Comparison of ENCODE assay signal across 1 cellular context in the genomic region with DNA sequence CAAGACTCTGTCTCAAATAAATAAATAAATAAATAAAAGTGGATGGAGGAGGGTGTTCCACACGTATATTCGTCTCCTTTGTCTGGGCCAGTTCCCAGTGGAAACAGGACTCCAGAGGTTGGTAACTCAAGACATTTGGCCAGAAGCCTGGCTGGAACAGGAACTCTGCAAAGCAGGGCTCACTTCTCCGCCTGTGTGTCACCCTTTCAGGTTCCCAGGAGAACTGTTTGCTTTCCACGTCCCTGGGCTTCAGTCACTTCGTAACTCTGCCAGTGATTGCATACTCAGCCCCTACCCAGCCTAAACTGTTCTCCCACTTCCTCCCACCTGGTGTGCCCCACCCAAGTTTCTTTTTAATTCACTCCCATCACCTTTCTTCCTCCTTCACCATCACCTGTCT.
TF ChIP-seq lines count a peak whose summit lies in the region.

No MANE protein-coding gene starts in this region.

TF ChIP-seq in GM12878, 131 proteins besides CTCF, POLR2A, EP300 and RAD21:
- TF ChIP-seq WRNIP1 (IDR thresholded peaks at IDR 0.05; ENCODE audit: borderline replicate concordance, low read depth, low read length) = no peak
- TF ChIP-seq YBX1 (IDR thresholded peaks at IDR 0.05) = no peak
- TF ChIP-seq, protein P1, sequence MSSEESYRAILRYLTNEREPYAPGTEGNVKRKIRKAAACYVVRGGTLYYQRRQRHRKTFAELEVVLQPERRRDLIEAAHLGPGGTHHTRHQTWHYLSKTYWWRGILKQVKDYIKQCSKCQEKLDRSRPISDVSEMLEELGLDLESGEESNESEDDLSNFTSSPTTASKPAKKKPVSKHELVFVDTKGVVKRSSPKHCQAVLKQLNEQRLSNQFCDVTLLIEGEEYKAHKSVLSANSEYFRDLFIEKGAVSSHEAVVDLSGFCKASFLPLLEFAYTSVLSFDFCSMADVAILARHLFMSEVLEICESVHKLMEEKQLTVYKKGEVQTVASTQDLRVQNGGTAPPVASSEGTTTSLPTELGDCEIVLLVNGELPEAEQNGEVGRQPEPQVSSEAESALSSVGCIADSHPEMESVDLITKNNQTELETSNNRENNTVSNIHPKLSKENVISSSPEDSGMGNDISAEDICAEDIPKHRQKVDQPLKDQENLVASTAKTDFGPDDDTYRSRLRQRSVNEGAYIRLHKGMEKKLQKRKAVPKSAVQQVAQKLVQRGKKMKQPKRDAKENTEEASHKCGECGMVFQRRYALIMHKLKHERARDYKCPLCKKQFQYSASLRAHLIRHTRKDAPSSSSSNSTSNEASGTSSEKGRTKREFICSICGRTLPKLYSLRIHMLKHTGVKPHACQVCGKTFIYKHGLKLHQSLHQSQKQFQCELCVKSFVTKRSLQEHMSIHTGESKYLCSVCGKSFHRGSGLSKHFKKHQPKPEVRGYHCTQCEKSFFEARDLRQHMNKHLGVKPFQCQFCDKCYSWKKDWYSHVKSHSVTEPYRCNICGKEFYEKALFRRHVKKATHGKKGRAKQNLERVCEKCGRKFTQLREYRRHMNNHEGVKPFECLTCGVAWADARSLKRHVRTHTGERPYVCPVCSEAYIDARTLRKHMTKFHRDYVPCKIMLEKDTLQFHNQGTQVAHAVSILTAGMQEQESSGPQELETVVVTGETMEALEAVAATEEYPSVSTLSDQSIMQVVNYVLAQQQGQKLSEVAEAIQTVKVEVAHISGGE (CRISPR knock-in tag; IDR thresholded peaks at IDR 0.05) = no peak
- TF ChIP-seq, protein P2, sequence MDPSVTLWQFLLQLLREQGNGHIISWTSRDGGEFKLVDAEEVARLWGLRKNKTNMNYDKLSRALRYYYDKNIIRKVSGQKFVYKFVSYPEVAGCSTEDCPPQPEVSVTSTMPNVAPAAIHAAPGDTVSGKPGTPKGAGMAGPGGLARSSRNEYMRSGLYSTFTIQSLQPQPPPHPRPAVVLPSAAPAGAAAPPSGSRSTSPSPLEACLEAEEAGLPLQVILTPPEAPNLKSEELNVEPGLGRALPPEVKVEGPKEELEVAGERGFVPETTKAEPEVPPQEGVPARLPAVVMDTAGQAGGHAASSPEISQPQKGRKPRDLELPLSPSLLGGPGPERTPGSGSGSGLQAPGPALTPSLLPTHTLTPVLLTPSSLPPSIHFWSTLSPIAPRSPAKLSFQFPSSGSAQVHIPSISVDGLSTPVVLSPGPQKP (IDR thresholded peaks at IDR 0.05; ENCODE audit: low read depth, low read length) = no peak
- TF ChIP-seq, protein P3, sequence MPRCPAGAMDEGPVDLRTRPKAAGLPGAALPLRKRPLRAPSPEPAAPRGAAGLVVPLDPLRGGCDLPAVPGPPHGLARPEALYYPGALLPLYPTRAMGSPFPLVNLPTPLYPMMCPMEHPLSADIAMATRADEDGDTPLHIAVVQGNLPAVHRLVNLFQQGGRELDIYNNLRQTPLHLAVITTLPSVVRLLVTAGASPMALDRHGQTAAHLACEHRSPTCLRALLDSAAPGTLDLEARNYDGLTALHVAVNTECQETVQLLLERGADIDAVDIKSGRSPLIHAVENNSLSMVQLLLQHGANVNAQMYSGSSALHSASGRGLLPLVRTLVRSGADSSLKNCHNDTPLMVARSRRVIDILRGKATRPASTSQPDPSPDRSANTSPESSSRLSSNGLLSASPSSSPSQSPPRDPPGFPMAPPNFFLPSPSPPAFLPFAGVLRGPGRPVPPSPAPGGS (IDR thresholded peaks at IDR 0.05; ENCODE audit: borderline replicate concordance, insufficient read depth, low read depth, low read length, poor library complexity, severe bottlenecking) = no peak
- TF ChIP-seq SPI1 (IDR thresholded peaks at IDR 0.05; ENCODE audit: borderline replicate concordance, insufficient read depth, low read depth, low read length) = peak; percentile 23; the same call in 1 of the 2 replicates
- TF ChIP-seq RELA (IDR thresholded peaks at IDR 0.05; ENCODE audit: borderline replicate concordance, partially characterized antibody) = no peak
TF ChIP-seq in GM12878: peak in this region for 1.
